Comparison of ENCODE assay signal across 1 cellular context in genomic region chr5:177373806-177374205, GRCh38.
TF ChIP-seq lines count a peak whose summit lies in the region.

No MANE protein-coding gene starts in this region.

TF ChIP-seq in HEK293, 187 proteins besides CTCF, POLR2A, EP300 and RAD21:
- TF ChIP-seq ZNF549 (tag by site-specific recombination; IDR thresholded peaks at IDR 0.05) (no peak), ZNF146 (tag by site-specific recombination; IDR thresholded peaks at IDR 0.05) (no peak), SP2 (tag by site-specific recombination; IDR thresholded peaks at IDR 0.05) (peak; percentile 25), PRDM1 (tag by site-specific recombination; IDR thresholded peaks at IDR 0.05) (no peak), PRDM10 (tag by site-specific recombination; IDR thresholded peaks at IDR 0.05) (peak; percentile 85), FEZF1 (tag by site-specific recombination; IDR thresholded peaks at IDR 0.05) (no peak), ZNF350 (tag by site-specific recombination; IDR thresholded peaks at IDR 0.05) (no peak)
